In the genomic region with DNA sequence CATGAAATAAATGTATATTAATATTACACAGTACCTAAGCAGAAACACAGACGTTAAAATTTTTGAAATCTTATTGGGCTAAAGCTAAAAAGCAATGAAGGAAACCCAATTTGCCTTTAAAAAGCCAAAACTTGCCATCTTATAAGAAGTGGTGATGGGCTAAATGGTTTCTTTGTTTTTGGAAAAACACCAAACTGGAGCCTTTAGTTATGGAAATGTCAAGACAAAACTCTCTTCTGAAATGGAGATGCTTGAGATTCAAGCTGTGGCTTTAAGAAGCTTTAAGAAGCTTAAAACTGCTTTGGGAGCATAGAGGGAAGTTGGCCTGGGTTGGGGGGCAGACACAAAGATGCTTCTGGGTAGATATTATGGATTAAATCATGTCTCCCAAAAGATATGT, we compare ENCODE assay signal across 19 cellular contexts.
"Had no signal": no experiment of that assay in that cellular context is flagged by ENCODE, and none has a peak within 500 bp of the region (broad histone marks: within the 10 kb centered on the region; RNA-seq: fewer than 3 reads in every experiment).

No MANE protein-coding gene starts in this region.

- FAIRE-seq: endometrium, islet of Langerhans had no signal

- H3K4me1 ChIP-seq: transverse colon had no signal

- DNase-seq: cortex of kidney; dorsolateral prefrontal cortex; effector memory CD4-positive, alpha-beta T cell; mammary epithelial cell; mucosa of descending colon; naive thymus-derived CD8-positive, alpha-beta T cell; posterior cingulate gyrus; sigmoid colon; stimulated activated CD4-positive, alpha-beta T cell treated with anti-CD3 and anti-CD28 coated beads, Interleukin-2, amount 100 ng/mL, for 24 hours; stimulated activated naive CD4-positive, alpha-beta T cell; stomach; substantia nigra; transverse colon had no signal

- H3K36me3 ChIP-seq: esophagus muscularis mucosa, sigmoid colon, stomach, thoracic aorta, transverse colon had no signal

- H3K4me3 ChIP-seq: dorsolateral prefrontal cortex, esophagus muscularis mucosa, mucosa of descending colon, sigmoid colon, skin epidermis, stomach, thoracic aorta, transverse colon had no signal

- H3K27ac ChIP-seq: dorsolateral prefrontal cortex, epithelial cell of prostate, esophagus muscularis mucosa, sigmoid colon, skin epidermis, stomach, thoracic aorta, transverse colon had no signal

- H3K9me3 ChIP-seq: mucosa of descending colon, thoracic aorta, transverse colon had no signal

- H3K27me3 ChIP-seq: esophagus muscularis mucosa, sigmoid colon, stomach, transverse colon had no signal
